In genomic region chr2:120230515-120231471, GRCh38 we compare ENCODE assay signal across 9 cellular contexts. TPM values are rescaled to one million over a fixed set of nuclear protein-coding genes. Genes with fewer than 3 reads are reported as not detected.
A peak's percentile ranks its signal among the peaks of the same experiment; 100 is the strongest.
DNase-seq lines count a peak whose midpoint lies in the region; ATAC-seq and TF ChIP-seq lines count a peak whose summit lies in the region.
"Had no signal": no experiment of that assay in that cellular context is flagged by ENCODE, and none has a peak within 500 bp of the region (broad histone marks: within the 10 kb centered on the region; RNA-seq: fewer than 3 reads in every experiment).

No MANE protein-coding gene starts in this region.

- peaks cover 0 to 13% (median 0%) of the 10 kb centered on the region in 3 donors for H3K36me3 Mint-ChIP-seq in CD8-positive, alpha-beta memory T cell
- H3K36me3 Mint-ChIP-seq in activated T-helper 2 cell treated with anti-CD3 and anti-CD28 coated beads, Interferon-gamma antibody, Interleukin-2, Interleukin-4, amounts not matched to agents 10 μg/mL and 5 μg/mL and 100 μg/mL, durations not matched to agents 14 hours and 24 hours and 36 hours (ENCODE audit: low read depth): peaks cover 28% of the 10 kb centered on the region
- H3K36me3 Mint-ChIP-seq in natural killer cell treated with Interleukin-12 subunit alpha and Interleukin-12 subunit beta and Interleukin-15 and Interleukin-18, amount 100 ng/mL, for 72 hours: no peaks in the 10 kb centered on the region
- H3K36me3 Mint-ChIP-seq in WTC11: no peaks in the 10 kb centered on the region

- POLR2A ChIA-PET in CD8-positive, alpha-beta memory T cell (lab: Charles Lee): interaction anchor here (0.9 to 3.2 kb wide), 4 partner anchors 8 to 539 kb away, joined by 3 to 23 read pairs (median 14); partner anchors contain the start of genes RALB and TMEM185B
- POLR2A ChIA-PET in WTC11 (lab: Charles Lee): interaction anchor here (0.6 kb wide), 1 partner anchor 276 kb away, joined by 3 read pairs; no protein-coding TSS in a partner anchor

- no peaks in the 10 kb centered on the region for H3K27me3 ChIP-seq in CD8-positive, alpha-beta memory T cell (ENCODE audit: insufficient read depth, low read length, poor library complexity, severe bottlenecking)
- H3K27me3 ChIP-seq in brain microvascular endothelial cell (replicated peaks): no peaks in the 10 kb centered on the region

- no peaks in the 10 kb centered on the region for H3K9me3 Mint-ChIP-seq in CD8-positive, alpha-beta memory T cell
- H3K9me3 Mint-ChIP-seq in activated T-helper 2 cell treated with anti-CD3 and anti-CD28 coated beads, Interferon-gamma antibody, Interleukin-2, Interleukin-4, amounts not matched to agents 10 μg/mL and 5 μg/mL and 100 μg/mL, durations not matched to agents 14 hours and 24 hours and 36 hours: no peaks in the 10 kb centered on the region
- no peaks in the 10 kb centered on the region for H3K9me3 Mint-ChIP-seq in natural killer cell treated with Interleukin-12 subunit alpha and Interleukin-12 subunit beta and Interleukin-15 and Interleukin-18, amount 100 ng/mL, for 72 hours
- H3K9me3 Mint-ChIP-seq in WTC11: peaks cover 3% of the 10 kb centered on the region

- H3K4me1 Mint-ChIP-seq in CD8-positive, alpha-beta memory T cell: peaks cover 42 to 65% (median 64%) of the 10 kb centered on the region in 3 donors
- peaks cover 66% of the 10 kb centered on the region for H3K4me1 Mint-ChIP-seq in activated T-helper 2 cell treated with anti-CD3 and anti-CD28 coated beads, Interferon-gamma antibody, Interleukin-2, Interleukin-4, amounts not matched to agents 10 μg/mL and 5 μg/mL and 100 μg/mL, durations not matched to agents 14 hours and 24 hours and 36 hours (ENCODE audit: low read depth)
- H3K4me1 Mint-ChIP-seq in natural killer cell treated with Interleukin-12 subunit alpha and Interleukin-12 subunit beta and Interleukin-15 and Interleukin-18, amount 100 ng/mL, for 72 hours (ENCODE audit: low read depth in 2 of 2): peaks cover 46 to 59% of the 10 kb centered on the region in 2 donors
- H3K4me1 Mint-ChIP-seq in WTC11: no peaks in the 10 kb centered on the region

- H3K4me3 Mint-ChIP-seq in CD8-positive, alpha-beta memory T cell: peak overlapping the region; percentile 91 to 99 (median 95)
- peak overlapping the region; percentile 91 for H3K4me3 Mint-ChIP-seq in activated T-helper 2 cell treated with anti-CD3 and anti-CD28 coated beads, Interferon-gamma antibody, Interleukin-2, Interleukin-4, amounts not matched to agents 10 μg/mL and 5 μg/mL and 100 μg/mL, durations not matched to agents 14 hours and 24 hours and 36 hours (ENCODE audit: low read depth)
- H3K4me3 Mint-ChIP-seq in natural killer cell treated with Interleukin-12 subunit alpha and Interleukin-12 subunit beta and Interleukin-15 and Interleukin-18, amount 100 ng/mL, for 72 hours: peak overlapping the region; percentile 97
- no peak overlapping the region for H3K4me3 Mint-ChIP-seq in WTC11

- no peaks in the 10 kb centered on the region for H3K36me3 ChIP-seq in CD8-positive, alpha-beta memory T cell (ENCODE audit: insufficient read depth, low read length)
- no peaks in the 10 kb centered on the region for H3K36me3 ChIP-seq in brain microvascular endothelial cell (replicated peaks)

- no peaks in the 10 kb centered on the region for H3K9me3 ChIP-seq in CD8-positive, alpha-beta memory T cell (ENCODE audit: low read length)

- CTCF ChIA-PET in CD8-positive, alpha-beta memory T cell (lab: Charles Lee): interaction anchor here (0.8 to 2.5 kb wide), 5 partner anchors 8 to 123 kb away, joined by 3 to 8 read pairs (median 6); partner anchors contain the start of gene TMEM185B
- CTCF ChIA-PET in WTC11 (lab: Charles Lee): no interaction called here

- intact Hi-C loops in activated T-helper 2 cell treated with anti-CD3 and anti-CD28 coated beads, Interferon-gamma antibody, Interleukin-2, Interleukin-4, amounts not matched to agents 10 μg/mL and 5 μg/mL and 100 μg/mL, durations not matched to agents 14 hours and 24 hours and 36 hours (cut with micrococcal nuclease): loop anchor here (5.0 kb wide), 2 partner anchors 37 to 473 kb away; partner anchors contain the start of gene PTPN4

- no peaks in the 10 kb centered on the region for H3K27me3 Mint-ChIP-seq in CD8-positive, alpha-beta memory T cell
- H3K27me3 Mint-ChIP-seq in activated T-helper 2 cell treated with anti-CD3 and anti-CD28 coated beads, Interferon-gamma antibody, Interleukin-2, Interleukin-4, amounts not matched to agents 10 μg/mL and 5 μg/mL and 100 μg/mL, durations not matched to agents 14 hours and 24 hours and 36 hours (ENCODE audit: low read depth): no peaks in the 10 kb centered on the region
- H3K27me3 Mint-ChIP-seq in natural killer cell treated with Interleukin-12 subunit alpha and Interleukin-12 subunit beta and Interleukin-15 and Interleukin-18, amount 100 ng/mL, for 72 hours: no peaks in the 10 kb centered on the region
- H3K27me3 Mint-ChIP-seq in WTC11 (ENCODE audit: low read depth): peaks cover 14% of the 10 kb centered on the region

- in situ Hi-C loops in brain microvascular endothelial cell (cut with HindIII; ENCODE audit: low pct_ligation_motif_present, low sequenced_read_pairs): no loop called here

- no peak for TF ChIP-seq CTCF in WTC11 (IDR thresholded peaks at IDR 0.05)
- no peak for TF ChIP-seq CTCF in brain microvascular endothelial cell (IDR thresholded peaks at IDR 0.05; ENCODE audit: low read depth, low read length, missing control alignments)

- peak; percentile 21 for ATAC-seq in GM21723 (IDR thresholded peaks at IDR 0.05; ENCODE audit: unreplicated experiment)
- no peak for ATAC-seq in natural killer cell treated with Interleukin-12 subunit alpha and Interleukin-12 subunit beta and Interleukin-15 and Interleukin-18, amount 100 ng/mL, for 72 hours
- ATAC-seq in HG02759 (IDR thresholded peaks at IDR 0.05; ENCODE audit: unreplicated experiment): no peak
- no peak for ATAC-seq in WTC11

- peak in 1 of 5 donors; percentile 40 for DNase-seq in CD8-positive, alpha-beta memory T cell
- no peak for DNase-seq in activated T-helper 2 cell treated with anti-CD3 and anti-CD28 coated beads, Interferon-gamma antibody, Interleukin-2, Interleukin-4, amounts not matched to agents 10 μg/mL and 5 μg/mL and 100 μg/mL, durations not matched to agents 14 hours and 24 hours and 36 hours (ENCODE audit: low spot score)
- DNase-seq in natural killer cell treated with Interleukin-12 subunit alpha and Interleukin-12 subunit beta and Interleukin-15 and Interleukin-18, amount 100 ng/mL, for 72 hours (ENCODE audit: low spot score): no peak
- DNase-seq in hypothalamus (lab: John Stamatoyannopoulos, UW) (no peak), WTC11 (ENCODE audit: low spot score) (no peak), brain microvascular endothelial cell (no peak)
- DNase-seq: activated gamma-delta T cell treated with Interleukin-2 at 50 U/mL for 16 hours had no signal

- H3K4me1 ChIP-seq in CD8-positive, alpha-beta memory T cell (ENCODE audit: insufficient read depth, low read length): peaks cover 39% of the 10 kb centered on the region

- H3K27ac Mint-ChIP-seq in CD8-positive, alpha-beta memory T cell: peak overlapping the region; percentile 91 to 99 (median 96)
- H3K27ac Mint-ChIP-seq in activated T-helper 2 cell treated with anti-CD3 and anti-CD28 coated beads, Interferon-gamma antibody, Interleukin-2, Interleukin-4, amounts not matched to agents 10 μg/mL and 5 μg/mL and 100 μg/mL, durations not matched to agents 14 hours and 24 hours and 36 hours: peak overlapping the region; percentile 98
- peak overlapping the region; percentile 99 to 100 for H3K27ac Mint-ChIP-seq in natural killer cell treated with Interleukin-12 subunit alpha and Interleukin-12 subunit beta and Interleukin-15 and Interleukin-18, amount 100 ng/mL, for 72 hours
- H3K27ac Mint-ChIP-seq in WTC11: no peak overlapping the region

- H3K4me3 ChIP-seq in CD8-positive, alpha-beta memory T cell (ENCODE audit: low read length): peak overlapping the region; percentile 67
- no peak overlapping the region for H3K4me3 ChIP-seq in brain microvascular endothelial cell (ENCODE audit: low read depth, low read length)

- no peak overlapping the region for H3K27ac ChIP-seq in CD8-positive, alpha-beta memory T cell (ENCODE audit: low read depth, low read length)
- H3K27ac ChIP-seq in brain microvascular endothelial cell: no peak overlapping the region

TF ChIP-seq in WTC11, 78 proteins besides CTCF, POLR2A, EP300 and RAD21:
- TF ChIP-seq PRRX2 (CRISPR knock-in tag; IDR thresholded peaks at IDR 0.05): no peak
- no peak for TF ChIP-seq FOXP1 (CRISPR knock-in tag; IDR thresholded peaks at IDR 0.05; ENCODE audit: borderline replicate concordance)

RNA-seq across cellular contexts. Expression of gene TMEM185B, which starts 7.6 kb away (rescaled TPM):
- 10 to 100 TPM; 32.3 to 33.5 TPM for total RNA-seq in CD8-positive, alpha-beta memory T cell
- 22.9 TPM for polyA plus RNA-seq in CD8-positive, alpha-beta memory T cell
- total RNA-seq in activated T-helper 2 cell treated with anti-CD3 and anti-CD28 coated beads, Interferon-gamma antibody, Interleukin-2, Interleukin-4, amounts not matched to agents 10 μg/mL and 5 μg/mL and 100 μg/mL, durations not matched to agents 14 hours and 24 hours and 36 hours: 38.7 and 39.3 TPM in 2 replicates
- total RNA-seq in natural killer cell treated with Interleukin-12 subunit alpha and Interleukin-12 subunit beta and Interleukin-15 and Interleukin-18, amount 100 ng/mL, for 72 hours: 10 to 100 TPM; 27.9 to 33.0 TPM
- total RNA-seq in WTC11 (2021): 9.9 to 14.9 TPM (median 14.3 TPM) in 3 replicates

RNA-seq across cellular contexts. Expression of gene RALB, which starts 21.9 kb away (rescaled TPM):
- total RNA-seq in CD8-positive, alpha-beta memory T cell: 10 to 100 TPM; 37.3 to 39.6 TPM
- polyA plus RNA-seq in CD8-positive, alpha-beta memory T cell: 32.5 TPM
- total RNA-seq in activated T-helper 2 cell treated with anti-CD3 and anti-CD28 coated beads, Interferon-gamma antibody, Interleukin-2, Interleukin-4, amounts not matched to agents 10 μg/mL and 5 μg/mL and 100 μg/mL, durations not matched to agents 14 hours and 24 hours and 36 hours: 58.4 and 65.0 TPM in 2 replicates
- 10 to 100 TPM; 40.1 to 43.2 TPM for total RNA-seq in natural killer cell treated with Interleukin-12 subunit alpha and Interleukin-12 subunit beta and Interleukin-15 and Interleukin-18, amount 100 ng/mL, for 72 hours
- 17.1 to 18.0 TPM (median 17.9 TPM) in 3 replicates for total RNA-seq in WTC11 (2021)
